ENCODE assay signal across 6 cellular contexts in genomic region chr7:96332325-96332724, GRCh38.
"Had no signal": no experiment of that assay in that cellular context is flagged by ENCODE, and none has a peak within 500 bp of the region (broad histone marks: within the 10 kb centered on the region; RNA-seq: fewer than 3 reads in every experiment).

No MANE protein-coding gene starts in this region.

- H3K4me3 ChIP-seq: K562 had no signal

- H3K27ac Mint-ChIP-seq: IgD-negative memory B cell had no signal

- DNase-seq: KBM-7, KG1 had no signal

- H3K4me3 Mint-ChIP-seq: IgD-negative memory B cell had no signal

- H3K27ac ChIP-seq: HL-60, KMS-11 had no signal

- H3K9ac ChIP-seq: KMS-11 had no signal

- H3K4me2 ChIP-seq: KMS-11 had no signal

- H3K9me3 Mint-ChIP-seq: IgD-negative memory B cell had no signal
